Comparison of ENCODE assay signal across 22 cellular contexts in genomic region chr2:75654012-75654411, GRCh38. TPM values are rescaled to one million over a fixed set of nuclear protein-coding genes. Genes with fewer than 3 reads are reported as not detected.
DNase-seq lines count a peak whose midpoint lies in the region; ATAC-seq, FAIRE-seq and TF ChIP-seq lines count a peak whose summit lies in the region.
"Had no signal": no experiment of that assay in that cellular context is flagged by ENCODE, and none has a peak within 500 bp of the region (broad histone marks: within the 10 kb centered on the region; RNA-seq: fewer than 3 reads in every experiment).

No MANE protein-coding gene starts in this region.

- TF ChIP-seq CTCF in PC-3 (conservative IDR thresholded peaks at IDR 0.05; ENCODE audit: low read depth, low read length) (0 out of 2 replicates have a peak, but pooled peaks have one; percentile 19), fibroblast of villous mesenchyme (IDR thresholded peaks at IDR 0.05; ENCODE audit: insufficient read depth, low read depth, low read length) (peak; percentile 5)

- intact Hi-C loops in PC-3 (cut with micrococcal nuclease) = no loop called here

- no peaks in the 10 kb centered on the region for H3F3A ChIP-seq in PC-3 (ENCODE audit: low read length, unreplicated experiment)

- no peak overlapping the region for H3K9ac ChIP-seq in PC-3 (ENCODE audit: low read length)
- H3K9ac ChIP-seq: GM23248 had no signal

- no peaks in the 10 kb centered on the region for H3K27me3 ChIP-seq in PC-3 (ENCODE audit: low read length)
- no peaks in the 10 kb centered on the region for H3K27me3 ChIP-seq in small intestine (ENCODE audit: control insufficient read depth in 2 of 2, insufficient read depth in 2 of 2, low read length in 2 of 2)
- H3K27me3 ChIP-seq: BE2C, SJSA1 had no signal

- H3K4me1 ChIP-seq in PC-3 (ENCODE audit: insufficient read depth, low read length) (no peaks in the 10 kb centered on the region), small intestine (ENCODE audit: control insufficient read depth in 2 of 2, insufficient read depth in 1 of 2, low read depth in 1 of 2, low read length in 1 of 2) (no peaks in the 10 kb centered on the region)
- H3K4me1 ChIP-seq: BE2C, SJSA1 had no signal

- CTCF ChIA-PET in PC-3 (lab: Charles Lee) = no interaction called here

- H3K27ac ChIP-seq in PC-3 (ENCODE audit: low read length) = no peak overlapping the region
- no peak overlapping the region for H3K27ac ChIP-seq in small intestine (ENCODE audit: low read depth in 1 of 2, low read length in 1 of 2)
- H3K27ac ChIP-seq: 22Rv1, GM23248, PC-9, SJSA1 had no signal

- no peaks in the 10 kb centered on the region for H4K20me1 ChIP-seq in PC-3 (ENCODE audit: low read length)

- H3K36me3 ChIP-seq in PC-3 (ENCODE audit: low read depth, low read length) (peaks cover 71% of the 10 kb centered on the region), small intestine (ENCODE audit: control insufficient read depth in 2 of 2, insufficient read depth in 2 of 2, low read length in 2 of 2) (peaks cover 9 to 15% of the 10 kb centered on the region in 2 donors)

- BruUV-seq in PC-3 (replicated peaks; lab: Mats Ljungman, UMichigan) = no TSS peak

- POLR2A ChIA-PET in PC-3 (lab: Charles Lee; ENCODE audit: unreplicated experiment) = no interaction called here

- H3K79me2 ChIP-seq in PC-3 (ENCODE audit: low read length) = peaks cover 9% of the 10 kb centered on the region

- H3K4me3 ChIP-seq in PC-3 (ENCODE audit: low read length) (no peak overlapping the region), fibroblast of villous mesenchyme (ENCODE audit: low read depth, low read length) (no peak overlapping the region), small intestine (ENCODE audit: low read depth in 1 of 2, low read length in 2 of 2) (no peak overlapping the region)
- H3K4me3 ChIP-seq: GM23248, PC-9, SJSA1 had no signal

- peak overlapping the region; percentile 27 for H3K27ac Mint-ChIP-seq in activated naive CD4-positive, alpha-beta T cell treated with anti-CD3 and anti-CD28 coated beads, Interleukin-2, amount 50 U/mL, for 24 hours
- H3K27ac Mint-ChIP-seq in activated naive CD4-positive, alpha-beta T cell treated with anti-CD3 and anti-CD28 coated beads, Interleukin-2, amount 50 U/mL, for 72 hours = peak overlapping the region in 1 of 2 donors; percentile 45
- H3K27ac Mint-ChIP-seq in immature natural killer cell = no peak overlapping the region
- H3K27ac Mint-ChIP-seq: CD4-positive, alpha-beta memory T cell; IgD-negative memory B cell had no signal

- no peak overlapping the region for H3K4me3 Mint-ChIP-seq in activated naive CD4-positive, alpha-beta T cell treated with anti-CD3 and anti-CD28 coated beads, Interleukin-2, amount 50 U/mL, for 24 hours
- H3K4me3 Mint-ChIP-seq in immature natural killer cell = no peak overlapping the region
- H3K4me3 Mint-ChIP-seq: CD4-positive, alpha-beta memory T cell; IgD-negative memory B cell had no signal

- no peak for ATAC-seq in activated naive CD4-positive, alpha-beta T cell treated with anti-CD3 and anti-CD28 coated beads, Interleukin-2, amount 50 U/mL, for 72 hours
- ATAC-seq in PC-3 (no peak), HG02610 (IDR thresholded peaks at IDR 0.05; ENCODE audit: unreplicated experiment) (no peak)

- peaks cover 66% of the 10 kb centered on the region for H3K4me1 Mint-ChIP-seq in activated naive CD4-positive, alpha-beta T cell treated with anti-CD3 and anti-CD28 coated beads, Interleukin-2, amount 50 U/mL, for 24 hours
- H3K4me1 Mint-ChIP-seq in immature natural killer cell = peaks cover 6 to 50% of the 10 kb centered on the region in 2 donors

- WGBS in small intestine, 3 donors = 95 to 100% (median 96%) methylated on average over 2 of the region's 2 CpGs

- no peaks in the 10 kb centered on the region for H3K9me2 ChIP-seq in PC-3 (replicated peaks; ENCODE audit: low read length)

- H3K27me3 Mint-ChIP-seq in activated naive CD4-positive, alpha-beta T cell treated with anti-CD3 and anti-CD28 coated beads, Interleukin-2, amount 50 U/mL, for 24 hours = no peaks in the 10 kb centered on the region
- H3K27me3 Mint-ChIP-seq in immature natural killer cell (ENCODE audit: low read depth in 3 of 3) = peaks cover 0 to 3% (median 0%) of the 10 kb centered on the region in 3 donors
- H3K27me3 Mint-ChIP-seq: CD4-positive, alpha-beta memory T cell; IgD-negative memory B cell had no signal

- no peak for DNase-seq in activated naive CD4-positive, alpha-beta T cell treated with anti-CD3 and anti-CD28 coated beads, Interleukin-2, amount 50 U/mL, for 72 hours (ENCODE audit: low spot score in 2 of 2)
- no peak for DNase-seq in PC-3
- DNase-seq in fibroblast of villous mesenchyme (ENCODE audit: low read depth) = no peak
- DNase-seq in OCI-M1 (lab: John Stamatoyannopoulos, UW) = no peak
- DNase-seq in small intestine = no peak
- no peak for DNase-seq in immature natural killer cell
- DNase-seq: BE2C; Calu3; CD4-positive, alpha-beta memory T cell; DMS53; GM23248; Kasumi-1; MV-4-11; NCI-H1417; NCI-H187 treated with DMSO at 0.1 percent for 48 hours; NCI-H526 treated with DMSO at 0.1 percent for 48 hours; PC-9 had no signal

- H3K9me3 ChIP-seq in PC-3 (ENCODE audit: low read length) (no peaks in the 10 kb centered on the region), small intestine (ENCODE audit: control insufficient read depth, low read depth) (no peaks in the 10 kb centered on the region)
- H3K9me3 ChIP-seq: BE2C, SJSA1 had no signal

- H3K36me3 Mint-ChIP-seq in activated naive CD4-positive, alpha-beta T cell treated with anti-CD3 and anti-CD28 coated beads, Interleukin-2, amount 50 U/mL, for 24 hours = peaks cover 53% of the 10 kb centered on the region
- peaks cover 50 to 71% of the 10 kb centered on the region in 2 donors for H3K36me3 Mint-ChIP-seq in activated naive CD4-positive, alpha-beta T cell treated with anti-CD3 and anti-CD28 coated beads, Interleukin-2, amount 50 U/mL, for 72 hours
- peaks cover 40 to 72% (median 49%) of the 10 kb centered on the region in 3 donors for H3K36me3 Mint-ChIP-seq in immature natural killer cell

- H3K4me2 ChIP-seq in PC-3 (ENCODE audit: low read length) = no peak overlapping the region
- H3K4me2 ChIP-seq: PC-9 had no signal

- peaks cover 5% of the 10 kb centered on the region for H3K9me3 Mint-ChIP-seq in activated naive CD4-positive, alpha-beta T cell treated with anti-CD3 and anti-CD28 coated beads, Interleukin-2, amount 50 U/mL, for 24 hours
- peaks cover 7 to 9% of the 10 kb centered on the region in 2 donors for H3K9me3 Mint-ChIP-seq in activated naive CD4-positive, alpha-beta T cell treated with anti-CD3 and anti-CD28 coated beads, Interleukin-2, amount 50 U/mL, for 72 hours
- no peaks in the 10 kb centered on the region for H3K9me3 Mint-ChIP-seq in immature natural killer cell

- no peak for FAIRE-seq in small intestine (lab: Jason Lieb, UNC)

- H2AFZ ChIP-seq in PC-3 (ENCODE audit: low read length) = no peak overlapping the region
- H2AFZ ChIP-seq: GM23248, PC-9 had no signal

RNA-seq across cellular contexts. Expression of gene MRPL19, which starts 7.4 kb away (rescaled TPM):
- 10 to 100 TPM; 39.2 to 56.4 TPM for total RNA-seq in activated naive CD4-positive, alpha-beta T cell treated with anti-CD3 and anti-CD28 coated beads, Interleukin-2, amount 50 U/mL, for 72 hours
- total RNA-seq in PC-3 (2014; rRNA removed) (81.1 and 85.9 TPM in 2 replicates), fibroblast of villous mesenchyme (42.8 and 45.3 TPM in 2 replicates)
- polyA plus RNA-seq in small intestine (10 to 100 TPM; 26.5 to 35.2 (median 29.7) TPM), immature natural killer cell (10 to 100 TPM; 31.4 to 42.5 (median 34.0) TPM)

RNA-seq across cellular contexts. Expression of gene GCFC2, which starts 56.7 kb away (rescaled TPM):
- 10 to 100 TPM; 24.8 to 27.3 TPM for total RNA-seq in activated naive CD4-positive, alpha-beta T cell treated with anti-CD3 and anti-CD28 coated beads, Interleukin-2, amount 50 U/mL, for 72 hours
- total RNA-seq in PC-3 (2014; rRNA removed) = 24.5 and 31.1 TPM in 2 replicates
- total RNA-seq in fibroblast of villous mesenchyme = 13.8 and 19.0 TPM in 2 replicates
- polyA plus RNA-seq in small intestine = 10 to 100 TPM in 1 of 3 donors, 1 to 10 TPM in 2; 8.9 to 11.2 (median 9.7) TPM
- 10 to 100 TPM; 20.3 to 22.0 (median 21.7) TPM for polyA plus RNA-seq in immature natural killer cell
